1 cellular context compared by ENCODE assay signal in genomic region chr15:61680260-61681037, GRCh38.
TF ChIP-seq lines count a peak whose summit lies in the region.

No MANE protein-coding gene starts in this region.

TF ChIP-seq in GM23338, 12 proteins besides CTCF, POLR2A, EP300 and RAD21 (continued from another document):
- TF ChIP-seq REST (IDR thresholded peaks at IDR 0.05; ENCODE audit: unreplicated experiment) (no peak), ZNF114 (CRISPR knock-in tag; IDR thresholded peaks at IDR 0.05) (no peak), ZNF331 (CRISPR knock-in tag; IDR thresholded peaks at IDR 0.05; ENCODE audit: low read depth) (no peak), NANOG (IDR thresholded peaks at IDR 0.05; ENCODE audit: borderline replicate concordance) (no peak), EZH2 (IDR thresholded peaks at IDR 0.05; ENCODE audit: low read depth, unreplicated experiment) (no peak), POLR2AphosphoS5 (IDR thresholded peaks at IDR 0.05; ENCODE audit: low read depth) (no peak), STAT1 (IDR thresholded peaks at IDR 0.05; ENCODE audit: unreplicated experiment) (no peak)
- TF ChIP-seq, protein P1, sequence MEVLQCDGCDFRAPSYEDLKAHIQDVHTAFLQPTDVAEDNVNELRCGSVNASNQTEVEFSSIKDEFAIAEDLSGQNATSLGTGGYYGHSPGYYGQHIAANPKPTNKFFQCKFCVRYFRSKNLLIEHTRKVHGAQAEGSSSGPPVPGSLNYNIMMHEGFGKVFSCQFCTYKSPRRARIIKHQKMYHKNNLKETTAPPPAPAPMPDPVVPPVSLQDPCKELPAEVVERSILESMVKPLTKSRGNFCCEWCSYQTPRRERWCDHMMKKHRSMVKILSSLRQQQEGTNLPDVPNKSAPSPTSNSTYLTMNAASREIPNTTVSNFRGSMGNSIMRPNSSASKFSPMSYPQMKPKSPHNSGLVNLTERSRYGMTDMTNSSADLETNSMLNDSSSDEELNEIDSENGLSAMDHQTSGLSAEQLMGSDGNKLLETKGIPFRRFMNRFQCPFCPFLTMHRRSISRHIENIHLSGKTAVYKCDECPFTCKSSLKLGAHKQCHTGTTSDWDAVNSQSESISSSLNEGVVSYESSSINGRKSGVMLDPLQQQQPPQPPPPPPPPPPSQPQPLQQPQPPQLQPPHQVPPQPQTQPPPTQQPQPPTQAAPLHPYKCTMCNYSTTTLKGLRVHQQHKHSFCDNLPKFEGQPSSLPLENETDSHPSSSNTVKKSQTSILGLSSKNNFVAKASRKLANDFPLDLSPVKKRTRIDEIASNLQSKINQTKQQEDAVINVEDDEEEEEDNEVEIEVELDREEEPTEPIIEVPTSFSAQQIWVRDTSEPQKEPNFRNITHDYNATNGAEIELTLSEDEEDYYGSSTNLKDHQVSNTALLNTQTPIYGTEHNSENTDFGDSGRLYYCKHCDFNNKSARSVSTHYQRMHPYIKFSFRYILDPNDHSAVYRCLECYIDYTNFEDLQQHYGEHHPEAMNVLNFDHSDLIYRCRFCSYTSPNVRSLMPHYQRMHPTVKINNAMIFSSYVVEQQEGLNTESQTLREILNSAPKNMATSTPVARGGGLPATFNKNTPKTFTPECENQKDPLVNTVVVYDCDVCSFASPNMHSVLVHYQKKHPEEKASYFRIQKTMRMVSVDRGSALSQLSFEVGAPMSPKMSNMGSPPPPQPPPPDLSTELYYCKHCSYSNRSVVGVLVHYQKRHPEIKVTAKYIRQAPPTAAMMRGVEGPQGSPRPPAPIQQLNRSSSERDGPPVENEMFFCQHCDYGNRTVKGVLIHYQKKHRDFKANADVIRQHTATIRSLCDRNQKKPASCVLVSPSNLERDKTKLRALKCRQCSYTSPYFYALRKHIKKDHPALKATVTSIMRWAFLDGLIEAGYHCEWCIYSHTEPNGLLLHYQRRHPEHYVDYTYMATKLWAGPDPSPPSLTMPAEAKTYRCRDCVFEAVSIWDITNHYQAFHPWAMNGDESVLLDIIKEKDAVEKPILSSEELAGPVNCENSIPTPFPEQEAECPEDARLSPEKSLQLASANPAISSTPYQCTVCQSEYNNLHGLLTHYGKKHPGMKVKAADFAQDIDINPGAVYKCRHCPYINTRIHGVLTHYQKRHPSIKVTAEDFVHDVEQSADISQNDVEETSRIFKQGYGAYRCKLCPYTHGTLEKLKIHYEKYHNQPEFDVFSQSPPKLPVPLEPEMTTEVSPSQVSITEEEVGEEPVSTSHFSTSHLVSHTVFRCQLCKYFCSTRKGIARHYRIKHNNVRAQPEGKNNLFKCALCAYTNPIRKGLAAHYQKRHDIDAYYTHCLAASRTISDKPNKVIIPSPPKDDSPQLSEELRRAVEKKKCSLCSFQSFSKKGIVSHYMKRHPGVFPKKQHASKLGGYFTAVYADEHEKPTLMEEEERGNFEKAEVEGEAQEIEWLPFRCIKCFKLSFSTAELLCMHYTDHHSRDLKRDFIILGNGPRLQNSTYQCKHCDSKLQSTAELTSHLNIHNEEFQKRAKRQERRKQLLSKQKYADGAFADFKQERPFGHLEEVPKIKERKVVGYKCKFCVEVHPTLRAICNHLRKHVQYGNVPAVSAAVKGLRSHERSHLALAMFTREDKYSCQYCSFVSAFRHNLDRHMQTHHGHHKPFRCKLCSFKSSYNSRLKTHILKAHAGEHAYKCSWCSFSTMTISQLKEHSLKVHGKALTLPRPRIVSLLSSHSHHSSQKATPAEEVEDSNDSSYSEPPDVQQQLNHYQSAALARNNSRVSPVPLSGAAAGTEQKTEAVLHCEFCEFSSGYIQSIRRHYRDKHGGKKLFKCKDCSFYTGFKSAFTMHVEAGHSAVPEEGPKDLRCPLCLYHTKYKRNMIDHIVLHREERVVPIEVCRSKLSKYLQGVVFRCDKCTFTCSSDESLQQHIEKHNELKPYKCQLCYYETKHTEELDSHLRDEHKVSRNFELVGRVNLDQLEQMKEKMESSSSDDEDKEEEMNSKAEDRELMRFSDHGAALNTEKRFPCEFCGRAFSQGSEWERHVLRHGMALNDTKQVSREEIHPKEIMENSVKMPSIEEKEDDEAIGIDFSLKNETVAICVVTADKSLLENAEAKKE (CRISPR knock-in tag; IDR thresholded peaks at IDR 0.05), result no peak; the same call in 1 of the 2 replicates
